In the genomic region with DNA sequence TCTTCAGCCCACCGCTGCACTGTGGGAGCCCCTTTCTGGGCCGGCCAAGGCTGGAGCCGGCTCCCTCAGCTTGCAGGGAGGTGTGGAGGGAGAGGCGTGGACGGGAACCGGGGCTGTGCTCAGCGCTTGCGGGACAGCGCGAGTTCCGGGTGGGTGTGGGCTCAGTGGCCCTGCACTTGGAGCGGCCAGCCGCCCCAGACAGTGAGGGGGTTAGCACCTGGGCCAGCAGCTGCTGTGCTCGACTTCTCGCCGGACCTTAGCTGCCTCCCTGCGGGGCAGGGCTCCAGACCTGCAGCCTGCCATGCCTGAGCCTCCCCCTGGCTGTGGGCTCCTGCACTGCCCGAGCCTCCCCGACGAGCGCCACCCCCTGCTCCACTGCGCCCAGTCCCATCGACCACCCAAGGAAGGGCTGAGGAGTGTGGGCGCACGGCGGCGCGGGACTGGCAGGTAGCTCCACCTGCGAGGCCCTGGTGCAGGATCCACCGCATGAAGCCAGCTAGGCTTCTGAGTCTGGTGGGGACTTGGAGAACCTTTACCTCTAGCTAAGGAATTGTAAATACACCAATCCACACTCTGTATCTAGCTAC, we compare ENCODE assay signal across 28 cellular contexts.
"Had no signal": no experiment of that assay in that cellular context is flagged by ENCODE, and none has a peak within 500 bp of the region (broad histone marks: within the 10 kb centered on the region; RNA-seq: fewer than 3 reads in every experiment).

No MANE protein-coding gene starts in this region.

- H3K4me1 ChIP-seq: colonic mucosa, esophagus muscularis mucosa, esophagus squamous epithelium, foreskin keratinocyte, gastrocnemius medialis, gastroesophageal sphincter had no signal

- DNase-seq: colonic mucosa; cortex of kidney; dermis blood vessel endothelial cell; dorsolateral prefrontal cortex; effector CD4-positive, alpha-beta T cell; effector CD8-positive, alpha-beta T cell; effector memory CD4-positive, alpha-beta T cell; effector memory CD8-positive, alpha-beta T cell; endodermal cell; erythroblast; esophagus squamous epithelium; foreskin fibroblast; foreskin keratinocyte; foreskin melanocyte; gastrocnemius medialis; glutamatergic neuron; head of caudate nucleus; heart right ventricle had no signal

- H3K27ac ChIP-seq: colonic mucosa, coronary artery, dorsolateral prefrontal cortex, epithelial cell of prostate, esophagus muscularis mucosa, esophagus squamous epithelium, foreskin keratinocyte, gastrocnemius medialis, gastroesophageal sphincter, heart left ventricle, heart right ventricle had no signal

- H3K27me3 ChIP-seq: colonic mucosa, dorsolateral prefrontal cortex, esophagus muscularis mucosa, esophagus squamous epithelium, foreskin keratinocyte, gastrocnemius medialis, gastroesophageal sphincter, heart left ventricle, heart right ventricle had no signal

- ATAC-seq: effector memory CD8-positive, alpha-beta T cell; esophagus mucosa; foreskin keratinocyte; gastrocnemius medialis; gastroesophageal sphincter; heart left ventricle; heart right ventricle had no signal

- H3K36me3 ChIP-seq: colonic mucosa, esophagus muscularis mucosa, esophagus squamous epithelium, gastrocnemius medialis, gastroesophageal sphincter, heart left ventricle, heart right ventricle had no signal

- H3K4me3 ChIP-seq: colonic mucosa, coronary artery, dorsolateral prefrontal cortex, esophagus muscularis mucosa, esophagus squamous epithelium, gastrocnemius medialis, gastroesophageal sphincter, heart left ventricle, heart right ventricle had no signal

- FAIRE-seq: colon, endometrium, endothelial cell of umbilical vein, frontal cortex had no signal

- H3K9me3 ChIP-seq: colonic mucosa, esophagus muscularis mucosa, esophagus squamous epithelium, gastrocnemius medialis, gastroesophageal sphincter, heart left ventricle, heart right ventricle had no signal
